Comparison of ENCODE assay signal across 12 cellular contexts in the genomic region with DNA sequence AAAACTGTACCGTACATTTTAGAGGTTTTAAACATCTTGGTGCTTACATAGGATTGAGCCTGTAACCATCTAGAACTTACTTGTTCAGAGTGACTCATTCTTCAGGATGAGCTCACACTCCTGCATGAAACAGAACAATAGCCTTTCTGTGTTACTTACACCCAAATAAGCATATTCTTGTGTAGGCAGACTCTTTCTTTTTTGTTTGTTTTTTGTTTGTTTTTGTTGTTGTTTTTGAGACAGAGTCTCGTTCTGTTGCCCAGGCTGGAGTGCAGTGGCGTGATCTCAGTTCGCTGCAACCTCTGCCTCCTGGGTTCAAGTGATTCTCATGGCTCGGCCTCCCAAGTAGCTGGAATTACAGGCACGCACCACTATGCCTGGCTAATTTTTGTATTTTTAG. TPM values are rescaled to one million over a fixed set of nuclear protein-coding genes. Genes with fewer than 3 reads are reported as not detected.
DNase-seq lines count a peak whose midpoint lies in the region; ATAC-seq and TF ChIP-seq lines count a peak whose summit lies in the region.
"Had no signal": no experiment of that assay in that cellular context is flagged by ENCODE, and none has a peak within 500 bp of the region (broad histone marks: within the 10 kb centered on the region; RNA-seq: fewer than 3 reads in every experiment).

No MANE protein-coding gene starts in this region.

- H3K27me3 ChIP-seq in uterus: no peaks in the 10 kb centered on the region

- peak overlapping the region; percentile 74 for H3K27ac Mint-ChIP-seq in activated CD8-positive, alpha-beta memory T cell treated with anti-CD3 and anti-CD28 coated beads, Interleukin-2, amount 10 ng/mL, durations not matched to agents 7 days and 5 days
- H3K27ac Mint-ChIP-seq in activated CD4-positive, alpha-beta memory T cell treated with anti-CD3 and anti-CD28 coated beads for 36 hours: peak overlapping the region; percentile 51
- H3K27ac Mint-ChIP-seq: WTC11 had no signal

- peaks cover 25% of the 10 kb centered on the region for H3K36me3 Mint-ChIP-seq in activated CD8-positive, alpha-beta memory T cell treated with anti-CD3 and anti-CD28 coated beads, Interleukin-2, amount 10 ng/mL, durations not matched to agents 7 days and 5 days
- H3K36me3 Mint-ChIP-seq in activated CD4-positive, alpha-beta memory T cell treated with anti-CD3 and anti-CD28 coated beads for 36 hours: no peaks in the 10 kb centered on the region
- H3K36me3 Mint-ChIP-seq: natural killer cell treated with Interleukin-12 subunit alpha and Interleukin-12 subunit beta and Interleukin-15 and Interleukin-18, amount 100 ng/mL, for 72 hours had no signal

- H3K4me3 Mint-ChIP-seq in activated CD8-positive, alpha-beta memory T cell treated with anti-CD3 and anti-CD28 coated beads, Interleukin-2, amount 10 ng/mL, durations not matched to agents 7 days and 5 days: peak overlapping the region; percentile 33
- no peak overlapping the region for H3K4me3 Mint-ChIP-seq in activated CD4-positive, alpha-beta memory T cell treated with anti-CD3 and anti-CD28 coated beads for 36 hours
- H3K4me3 Mint-ChIP-seq: natural killer cell treated with Interleukin-12 subunit alpha and Interleukin-12 subunit beta and Interleukin-15 and Interleukin-18, amount 100 ng/mL, for 72 hours; WTC11 had no signal

- intact Hi-C loops in activated CD4-positive, alpha-beta memory T cell treated with anti-CD3 and anti-CD28 coated beads for 36 hours (cut with micrococcal nuclease): no loop called here
- intact Hi-C loops in uterus (cut with DNase I; ENCODE audit: low total_unique reads): no loop called here

- no peak overlapping the region for H3K4me3 ChIP-seq in fibroblast of pulmonary artery (replicated peaks; ENCODE audit: low read depth, low read length)
- no peak overlapping the region for H3K4me3 ChIP-seq in uterus

- POLR2A ChIA-PET in activated CD4-positive, alpha-beta memory T cell treated with anti-CD3 and anti-CD28 coated beads for 36 hours (lab: Charles Lee): no interaction called here

- no peaks in the 10 kb centered on the region for H3K4me1 ChIP-seq in uterus

- no peaks in the 10 kb centered on the region for H3K9me3 Mint-ChIP-seq in activated CD8-positive, alpha-beta memory T cell treated with anti-CD3 and anti-CD28 coated beads, Interleukin-2, amount 10 ng/mL, durations not matched to agents 7 days and 5 days (ENCODE audit: low read depth)
- H3K9me3 Mint-ChIP-seq in activated CD4-positive, alpha-beta memory T cell treated with anti-CD3 and anti-CD28 coated beads for 36 hours: no peaks in the 10 kb centered on the region
- H3K9me3 Mint-ChIP-seq: natural killer cell treated with Interleukin-12 subunit alpha and Interleukin-12 subunit beta and Interleukin-15 and Interleukin-18, amount 100 ng/mL, for 72 hours had no signal

- H3K27me3 Mint-ChIP-seq in activated CD8-positive, alpha-beta memory T cell treated with anti-CD3 and anti-CD28 coated beads, Interleukin-2, amount 10 ng/mL, durations not matched to agents 7 days and 5 days: no peaks in the 10 kb centered on the region
- no peaks in the 10 kb centered on the region for H3K27me3 Mint-ChIP-seq in activated CD4-positive, alpha-beta memory T cell treated with anti-CD3 and anti-CD28 coated beads for 36 hours

- no peak for TF ChIP-seq POLR2A in uterus (IDR thresholded peaks at IDR 0.05)

- TF ChIP-seq CTCF in fibroblast of pulmonary artery (IDR thresholded peaks at IDR 0.05; ENCODE audit: low read length, missing control alignments) (no peak), uterus (IDR thresholded peaks at IDR 0.05) (no peak)

- peaks cover 88% of the 10 kb centered on the region for H3K4me1 Mint-ChIP-seq in activated CD8-positive, alpha-beta memory T cell treated with anti-CD3 and anti-CD28 coated beads, Interleukin-2, amount 10 ng/mL, durations not matched to agents 7 days and 5 days
- peaks cover 78% of the 10 kb centered on the region for H3K4me1 Mint-ChIP-seq in activated CD4-positive, alpha-beta memory T cell treated with anti-CD3 and anti-CD28 coated beads for 36 hours (ENCODE audit: low read depth)

- H3K36me3 ChIP-seq in uterus: no peaks in the 10 kb centered on the region

- no peak for DNase-seq in activated CD8-positive, alpha-beta memory T cell treated with anti-CD3 and anti-CD28 coated beads, Interleukin-2, amount 10 ng/mL, durations not matched to agents 7 days and 5 days
- DNase-seq in activated CD8-positive, alpha-beta memory T cell treated with anti-CD3 and anti-CD28 coated beads, Interleukin-2, amount 50 U/mL, for 48 hours: no peak
- no peak for DNase-seq in activated CD4-positive, alpha-beta memory T cell treated with anti-CD3 and anti-CD28 coated beads for 36 hours
- peak; percentile 84 for DNase-seq in fibroblast of pulmonary artery (ENCODE audit: low read depth)
- DNase-seq in stromal cell of bone marrow (ENCODE audit: low read depth): peak; percentile 59
- no peak for DNase-seq in NCI-H2081 treated with DMSO at 0.1 percent for 48 hours (lab: John Stamatoyannopoulos, UW)
- no peak for DNase-seq in DMS153 treated with DMSO at 0.1 percent for 48 hours (lab: John Stamatoyannopoulos, UW; ENCODE audit: unreplicated experiment)
- DNase-seq in uterus: no peak
- DNase-seq: effector memory CD4-positive, alpha-beta T cell; stimulated activated CD8-positive, alpha-beta memory T cell treated with anti-CD3 and anti-CD28 coated beads, Interleukin-4, amount 100 ng/mL, for 48 hours had no signal

- ATAC-seq in activated CD8-positive, alpha-beta memory T cell treated with anti-CD3 and anti-CD28 coated beads, Interleukin-2, amount 10 ng/mL, durations not matched to agents 7 days and 5 days: no peak
- ATAC-seq: natural killer cell treated with Interleukin-12 subunit alpha and Interleukin-12 subunit beta and Interleukin-15 and Interleukin-18, amount 100 ng/mL, for 72 hours; WTC11 had no signal

- no peak overlapping the region for H3K27ac ChIP-seq in uterus

- CTCF ChIA-PET in activated CD8-positive, alpha-beta memory T cell treated with anti-CD3 and anti-CD28 coated beads, Interleukin-2, amount 10 ng/mL, durations not matched to agents 7 days and 5 days (lab: Charles Lee): interaction anchor here (0.8 to 5.4 kb wide), 7 partner anchors 12 to 63 kb away, joined by 3 to 26 read pairs (median 15); no protein-coding TSS in a partner anchor
- CTCF ChIA-PET in activated CD4-positive, alpha-beta memory T cell treated with anti-CD3 and anti-CD28 coated beads for 36 hours (lab: Charles Lee): interaction anchor here (0.7 to 1.2 kb wide), 5 partner anchors 9 to 63 kb away, joined by 3 to 5 read pairs (median 4); no protein-coding TSS in a partner anchor

- no peaks in the 10 kb centered on the region for H3K9me3 ChIP-seq in uterus

RNA-seq across cellular contexts. Expression of a gene that starts 3.8 kb away (rescaled TPM):
- total RNA-seq in activated CD8-positive, alpha-beta memory T cell treated with anti-CD3 and anti-CD28 coated beads, Interleukin-2, amount 10 ng/mL, durations not matched to agents 7 days and 5 days: 10 to 100 TPM in 1 of 2 experiments, 1 to 10 TPM in 1; 4.8 to 10.1 TPM
- total RNA-seq in activated CD4-positive, alpha-beta memory T cell treated with anti-CD3 and anti-CD28 coated beads for 36 hours: under 1 TPM; 0.17 to 0.26 TPM
- total RNA-seq in uterus: not detected
- total RNA-seq: natural killer cell treated with Interleukin-12 subunit alpha and Interleukin-12 subunit beta and Interleukin-15 and Interleukin-18, amount 100 ng/mL, for 72 hours had no signal

Comparison
In these comparisons a context has a peak if more than half of its experiments do, and no peak if none do; other contexts are left out.
1. DNase-seq: peak in fibroblast of pulmonary artery (single experiment) and stromal cell of bone marrow (single experiment); none in activated CD8-positive, alpha-beta memory T cell treated with anti-CD3 and anti-CD28 coated beads, Interleukin-2, amount 10 ng/mL, durations not matched to agents 7 days and 5 days (single experiment), activated CD8-positive, alpha-beta memory T cell treated with anti-CD3 and anti-CD28 coated beads, Interleukin-2, amount 50 U/mL, for 48 hours (single experiment), activated CD4-positive, alpha-beta memory T cell treated with anti-CD3 and anti-CD28 coated beads for 36 hours (single experiment), NCI-H2081 treated with DMSO at 0.1 percent for 48 hours (single experiment), DMS153 treated with DMSO at 0.1 percent for 48 hours (single experiment) and uterus (0 of 2).
2. RNA of a gene that starts 3.8 kb away (total RNA-seq): 4.8 to 10.1 TPM in activated CD8-positive, alpha-beta memory T cell treated with anti-CD3 and anti-CD28 coated beads, Interleukin-2, amount 10 ng/mL, durations not matched to agents 7 days and 5 days; 0.17 to 0.26 TPM in activated CD4-positive, alpha-beta memory T cell treated with anti-CD3 and anti-CD28 coated beads for 36 hours and not detected in uterus; every median in the first group is over 4 times any median in the second.